Comparison of ENCODE assay signal across 10 cellular contexts in the genomic region with DNA sequence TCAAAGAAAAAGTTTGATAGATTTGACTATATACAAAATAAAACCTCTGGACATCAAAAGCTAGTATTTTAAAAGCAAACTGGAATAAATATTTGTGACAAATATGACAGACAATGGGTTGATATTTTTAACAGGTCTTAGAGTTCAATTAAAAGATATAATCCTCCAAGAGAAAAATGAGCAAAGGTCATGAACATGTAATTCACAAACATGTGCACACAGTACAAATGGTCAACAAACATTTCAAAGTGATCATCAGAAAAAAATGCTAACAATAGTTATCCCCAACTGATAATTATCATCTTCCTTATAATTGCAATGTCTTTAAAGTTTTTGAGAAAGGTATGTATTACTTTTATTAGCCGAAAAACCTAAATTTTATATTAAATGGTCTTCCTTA. TPM values are rescaled to one million over a fixed set of nuclear protein-coding genes. Genes with fewer than 3 reads are reported as not detected.
"Had no signal": no experiment of that assay in that cellular context is flagged by ENCODE, and none has a peak within 500 bp of the region (broad histone marks: within the 10 kb centered on the region; RNA-seq: fewer than 3 reads in every experiment).

No MANE protein-coding gene starts in this region.

- H3K4me3 ChIP-seq: GM23338, K562 had no signal

- H3K4me3 Mint-ChIP-seq: GM23338, H9 had no signal

- FAIRE-seq: H1, H54, HTR-8/SVneo, K562 had no signal

- H3K4me1 Mint-ChIP-seq: GM23338, H9 had no signal

- DNase-seq: H9, HCEC 1CT, IMR-90, KG1 had no signal

- ATAC-seq: GM23338, K562 had no signal

- H3K9me3 Mint-ChIP-seq: GM23338, H9 had no signal

- H3K27ac Mint-ChIP-seq: GM23338, H9 had no signal

RNA-seq across cellular contexts. Expression of gene WDR64, which starts 32.0 kb away (rescaled TPM):
- total RNA-seq: GM23338, H1, H9, HT-29, IMR-90 had no signal
- polyA plus RNA-seq: GM23338, IMR-90 had no signal
